In the genomic region with DNA sequence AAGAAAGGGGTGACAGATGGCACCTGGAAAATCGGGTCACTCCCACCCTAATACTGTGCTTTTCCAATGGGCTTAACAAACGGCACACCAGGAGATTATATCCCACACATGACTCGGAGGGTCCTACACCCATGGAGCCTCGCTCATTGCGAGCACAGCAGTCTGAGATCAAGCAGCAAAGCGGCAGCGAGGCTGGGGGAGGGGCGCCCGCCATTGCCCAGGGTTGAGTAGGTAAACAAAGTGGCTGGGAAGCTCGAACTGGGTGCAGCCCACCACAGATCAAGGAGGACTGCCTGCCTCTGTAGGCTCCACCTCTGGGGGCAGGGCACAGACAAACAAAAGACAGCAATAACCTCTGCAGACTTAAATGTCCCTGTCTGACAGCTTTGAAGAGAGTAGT, we compare ENCODE assay signal across 5 cellular contexts. TPM values are rescaled to one million over a fixed set of nuclear protein-coding genes. Genes with fewer than 3 reads are reported as not detected.
"Had no signal": no experiment of that assay in that cellular context is flagged by ENCODE, and none has a peak within 500 bp of the region (broad histone marks: within the 10 kb centered on the region; RNA-seq: fewer than 3 reads in every experiment).

No MANE protein-coding gene starts in this region.

RNA-seq across cellular contexts. Expression of a gene that starts 38.3 kb away (rescaled TPM):
- total RNA-seq: HT-29, HT1080, IMR-90, K562 had no signal
- polyA plus RNA-seq: IgD-negative memory B cell, IMR-90, K562 had no signal

RNA-seq across cellular contexts. Expression of a gene that starts 48.3 kb away (rescaled TPM):
- total RNA-seq: HT-29, HT1080, IMR-90, K562 had no signal
- polyA plus RNA-seq: IgD-negative memory B cell, IMR-90, K562 had no signal
